In genomic region chr9:1954238-1954637, GRCh38 we compare ENCODE assay signal across 3 cellular contexts.
"Had no signal": no experiment of that assay in that cellular context is flagged by ENCODE, and none has a peak within 500 bp of the region (broad histone marks: within the 10 kb centered on the region; RNA-seq: fewer than 3 reads in every experiment).

No MANE protein-coding gene starts in this region.

- DNase-seq: GDM1, GF-D8 had no signal

- ATAC-seq: GM12878 had no signal
